Comparison of ENCODE assay signal across 29 cellular contexts in the genomic region with DNA sequence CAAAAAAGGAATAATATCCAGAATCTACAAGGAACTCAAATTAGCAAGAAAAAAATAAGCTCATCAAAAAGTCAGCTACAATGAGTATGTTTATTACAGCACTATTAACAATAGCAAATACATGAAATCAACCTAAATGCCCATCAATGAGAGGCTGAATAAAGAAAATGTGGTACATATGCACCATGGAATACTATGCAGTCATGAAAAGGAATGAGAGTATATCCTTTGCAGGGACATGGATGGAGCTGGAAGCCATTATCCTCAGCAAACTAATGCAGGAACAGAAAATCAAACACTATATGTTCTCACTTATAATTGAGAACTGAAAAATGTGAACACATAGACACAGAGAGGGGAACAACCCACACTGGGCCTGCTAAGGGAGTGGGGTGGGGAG.
"Had no signal": no experiment of that assay in that cellular context is flagged by ENCODE, and none has a peak within 500 bp of the region (broad histone marks: within the 10 kb centered on the region; RNA-seq: fewer than 3 reads in every experiment).

No MANE protein-coding gene starts in this region.

- H3K27me3 Mint-ChIP-seq: progenitor cell of endocrine pancreas; stimulated activated naive B cell treated with anti-CD40 and anti-IgM and Interleukin-4, amounts not matched to agents 10 μg/mL and 1 μg/mL and 100 μg/mL, for 72 hours; stimulated activated naive CD8-positive, alpha-beta T cell treated with anti-CD3 and anti-CD28 coated beads, Interleukin-15, Interleukin-2, amounts not matched to agents 100 ng/mL and 50 ng/mL, for 24 hours had no signal

- H2AFZ ChIP-seq: neural progenitor cell, parathyroid adenoma had no signal

- H3K9me3 ChIP-seq: ovary, right lobe of liver, sigmoid colon, thoracic aorta, thyroid gland, tibial nerve, vagina had no signal

- H3K4me1 ChIP-seq: neural progenitor cell, parathyroid adenoma, psoas muscle, right lobe of liver, sigmoid colon, stomach, thyroid gland, tibial nerve, upper lobe of left lung, vagina had no signal

- H3K36me3 ChIP-seq: neural progenitor cell, ovary, right lobe of liver, sigmoid colon, stomach, thoracic aorta, thyroid gland, tibial nerve, upper lobe of left lung, vagina had no signal

- H3K27ac Mint-ChIP-seq: natural killer cell; nephron; neural progenitor cell; progenitor cell of endocrine pancreas; stimulated activated effector memory CD8-positive, alpha-beta T cell treated with anti-CD3 and anti-CD28 coated beads, Interleukin-12 subunit alpha, Interleukin-12 subunit beta, amount 100 ng/mL, for 72 hours; stimulated activated naive B cell treated with anti-CD40 and anti-IgM and Interleukin-4, amounts not matched to agents 10 μg/mL and 1 μg/mL and 100 μg/mL, for 72 hours; stimulated activated naive CD8-positive, alpha-beta T cell treated with anti-CD3 and anti-CD28 coated beads, Interleukin-15, Interleukin-2, amounts not matched to agents 100 ng/mL and 50 ng/mL, for 24 hours had no signal

- H3K4me1 Mint-ChIP-seq: natural killer cell; nephron; stimulated activated effector memory CD8-positive, alpha-beta T cell treated with anti-CD3 and anti-CD28 coated beads, Interleukin-12 subunit alpha, Interleukin-12 subunit beta, amount 100 ng/mL, for 72 hours; stimulated activated naive B cell treated with anti-CD40 and anti-IgM and Interleukin-4, amounts not matched to agents 10 μg/mL and 1 μg/mL and 100 μg/mL, for 72 hours had no signal

- H3K4me3 ChIP-seq: neural progenitor cell, ovary, psoas muscle, right lobe of liver, sigmoid colon, stomach, thoracic aorta, thyroid gland, tibial nerve, upper lobe of left lung, vagina had no signal

- H3K9ac ChIP-seq: neural progenitor cell, parathyroid adenoma had no signal

- H3K27me3 ChIP-seq: neural progenitor cell, ovary, right lobe of liver, sigmoid colon, stomach, thyroid gland, tibial nerve, upper lobe of left lung, vagina had no signal

- H3K79me2 ChIP-seq: parathyroid adenoma had no signal

- H3K27ac ChIP-seq: neural progenitor cell, ovary, parathyroid adenoma, psoas muscle, right lobe of liver, sigmoid colon, stomach, thoracic aorta, thyroid gland, tibial nerve, upper lobe of left lung, vagina had no signal

- H3K4me2 ChIP-seq: neural progenitor cell had no signal

- DNase-seq: natural killer cell; occipital lobe; ovary; posterior cingulate gyrus; psoas muscle; right cardiac atrium; right lobe of liver; sigmoid colon; small intestine; stimulated activated CD4-positive, alpha-beta T cell treated with anti-CD3 and anti-CD28 coated beads, Interleukin-15, amount 100 ng/mL, for 24 hours; stimulated activated CD4-positive, alpha-beta T cell treated with anti-CD3 and anti-CD28 coated beads, Interleukin-2, amount 100 ng/mL, for 24 hours; stimulated activated CD4-positive, alpha-beta T cell treated with anti-CD3 and anti-CD28 coated beads, Interleukin-2, amount 100 ng/mL, for 48 hours; stimulated activated CD4-positive, alpha-beta T cell treated with anti-CD3 and anti-CD28 coated beads, Interleukin-4, amount 100 ng/mL, for 24 hours; stimulated activated naive B cell treated with anti-CD40 and anti-IgM and Interleukin-4, amounts not matched to agents 10 μg/mL and 1 μg/mL and 100 μg/mL, for 72 hours; stimulated activated naive CD4-positive, alpha-beta T cell treated with Interleukin-2 at 50 U/mL for 16 hours; stomach; thyroid gland; trophoblast cell; upper lobe of left lung had no signal

- H3K4me3 Mint-ChIP-seq: natural killer cell; nephron; neural progenitor cell; stimulated activated effector memory CD8-positive, alpha-beta T cell treated with anti-CD3 and anti-CD28 coated beads, Interleukin-12 subunit alpha, Interleukin-12 subunit beta, amount 100 ng/mL, for 72 hours; stimulated activated naive B cell treated with anti-CD40 and anti-IgM and Interleukin-4, amounts not matched to agents 10 μg/mL and 1 μg/mL and 100 μg/mL, for 72 hours; stimulated activated naive CD8-positive, alpha-beta T cell treated with anti-CD3 and anti-CD28 coated beads, Interleukin-15, Interleukin-2, amounts not matched to agents 100 ng/mL and 50 ng/mL, for 24 hours had no signal

- H3K36me3 Mint-ChIP-seq: natural killer cell; stimulated activated effector memory CD8-positive, alpha-beta T cell treated with anti-CD3 and anti-CD28 coated beads, Interleukin-12 subunit alpha, Interleukin-12 subunit beta, amount 100 ng/mL, for 72 hours; stimulated activated naive B cell treated with anti-CD40 and anti-IgM and Interleukin-4, amounts not matched to agents 10 μg/mL and 1 μg/mL and 100 μg/mL, for 72 hours had no signal

- FAIRE-seq: small intestine, urothelium cell line had no signal
